Comparison of ENCODE assay signal across 1 cellular context in the genomic region with DNA sequence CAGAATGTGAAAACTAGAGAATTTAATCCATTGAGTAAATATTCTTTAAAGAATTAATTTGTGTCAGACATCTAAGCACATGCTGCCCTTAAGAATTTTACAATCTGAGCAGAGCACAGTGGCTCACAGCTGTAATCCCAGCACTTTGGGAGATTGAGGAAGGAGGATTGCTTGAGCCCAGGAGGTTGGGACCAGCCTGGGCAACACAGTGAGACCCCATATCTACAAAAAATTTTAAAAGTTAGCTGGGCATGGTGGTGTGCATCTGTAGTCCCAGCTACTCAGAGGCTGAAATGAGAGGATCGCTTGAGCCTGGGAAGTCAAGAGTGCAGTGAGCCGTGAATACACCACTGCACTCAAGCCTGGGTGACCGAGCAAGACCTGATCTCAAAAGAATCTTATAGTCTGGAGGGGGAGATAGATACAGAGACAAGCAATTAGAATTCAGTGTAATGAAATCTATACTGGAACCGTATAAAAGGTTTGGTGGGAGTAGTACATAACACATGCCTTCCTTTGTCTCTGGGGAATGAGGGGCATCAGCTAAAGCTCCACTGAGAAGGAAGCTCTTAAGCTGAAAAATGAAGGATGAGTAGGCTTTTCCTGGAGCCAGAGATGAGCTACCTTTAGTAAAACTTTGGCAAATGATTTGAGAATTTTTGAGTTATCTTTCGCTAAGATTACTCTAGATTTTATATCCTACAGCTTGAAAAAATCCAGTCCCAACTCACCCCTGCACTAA.
TF ChIP-seq lines count a peak whose summit lies in the region.

No MANE protein-coding gene starts in this region.

TF ChIP-seq in K562, 482 proteins besides CTCF, POLR2A, EP300 and RAD21 (continued from another document):
- TF ChIP-seq, protein P1, sequence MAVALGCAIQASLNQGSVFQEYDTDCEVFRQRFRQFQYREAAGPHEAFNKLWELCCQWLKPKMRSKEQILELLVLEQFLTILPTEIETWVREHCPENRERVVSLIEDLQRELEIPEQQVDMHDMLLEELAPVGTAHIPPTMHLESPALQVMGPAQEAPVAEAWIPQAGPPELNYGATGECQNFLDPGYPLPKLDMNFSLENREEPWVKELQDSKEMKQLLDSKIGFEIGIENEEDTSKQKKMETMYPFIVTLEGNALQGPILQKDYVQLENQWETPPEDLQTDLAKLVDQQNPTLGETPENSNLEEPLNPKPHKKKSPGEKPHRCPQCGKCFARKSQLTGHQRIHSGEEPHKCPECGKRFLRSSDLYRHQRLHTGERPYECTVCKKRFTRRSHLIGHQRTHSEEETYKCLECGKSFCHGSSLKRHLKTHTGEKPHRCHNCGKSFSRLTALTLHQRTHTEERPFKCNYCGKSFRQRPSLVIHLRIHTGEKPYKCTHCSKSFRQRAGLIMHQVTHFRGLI (CRISPR knock-in tag; IDR thresholded peaks at IDR 0.05), result no peak
- TF ChIP-seq, protein P2, sequence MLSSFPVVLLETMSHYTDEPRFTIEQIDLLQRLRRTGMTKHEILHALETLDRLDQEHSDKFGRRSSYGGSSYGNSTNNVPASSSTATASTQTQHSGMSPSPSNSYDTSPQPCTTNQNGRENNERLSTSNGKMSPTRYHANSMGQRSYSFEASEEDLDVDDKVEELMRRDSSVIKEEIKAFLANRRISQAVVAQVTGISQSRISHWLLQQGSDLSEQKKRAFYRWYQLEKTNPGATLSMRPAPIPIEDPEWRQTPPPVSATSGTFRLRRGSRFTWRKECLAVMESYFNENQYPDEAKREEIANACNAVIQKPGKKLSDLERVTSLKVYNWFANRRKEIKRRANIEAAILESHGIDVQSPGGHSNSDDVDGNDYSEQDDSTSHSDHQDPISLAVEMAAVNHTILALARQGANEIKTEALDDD (IDR thresholded peaks at IDR 0.05), result peak; percentile 14; the same call in 1 of the 2 replicates
- TF ChIP-seq NONO (IDR thresholded peaks at IDR 0.05; ENCODE audit: low read depth in 2 of 2, low read length in 1 of 2) (no peak), CCNT2 (IDR thresholded peaks at IDR 0.05; ENCODE audit: borderline replicate concordance, extremely low read depth, insufficient read length, low read depth, low read length) (no peak), PCBP2 (IDR thresholded peaks at IDR 0.05; ENCODE audit: low read depth, low read length, poor library complexity, severe bottlenecking) (no peak), SIX5 (IDR thresholded peaks at IDR 0.05; ENCODE audit: borderline replicate concordance in 1 of 2, insufficient read depth in 1 of 2, low read depth in 1 of 2, low read length in 2 of 2) (no peak), ZKSCAN8 (CRISPR knock-in tag; IDR thresholded peaks at IDR 0.05) (no peak), ZNF785 (CRISPR knock-in tag; IDR thresholded peaks at IDR 0.05) (no peak), ZNF444 (CRISPR knock-in tag; IDR thresholded peaks at IDR 0.05) (no peak), ZNF311 (CRISPR knock-in tag; IDR thresholded peaks at IDR 0.05) (no peak), GATA2 (CRISPR knock-in tag; IDR thresholded peaks at IDR 0.05) (no peak)
- TF ChIP-seq, protein P3, sequence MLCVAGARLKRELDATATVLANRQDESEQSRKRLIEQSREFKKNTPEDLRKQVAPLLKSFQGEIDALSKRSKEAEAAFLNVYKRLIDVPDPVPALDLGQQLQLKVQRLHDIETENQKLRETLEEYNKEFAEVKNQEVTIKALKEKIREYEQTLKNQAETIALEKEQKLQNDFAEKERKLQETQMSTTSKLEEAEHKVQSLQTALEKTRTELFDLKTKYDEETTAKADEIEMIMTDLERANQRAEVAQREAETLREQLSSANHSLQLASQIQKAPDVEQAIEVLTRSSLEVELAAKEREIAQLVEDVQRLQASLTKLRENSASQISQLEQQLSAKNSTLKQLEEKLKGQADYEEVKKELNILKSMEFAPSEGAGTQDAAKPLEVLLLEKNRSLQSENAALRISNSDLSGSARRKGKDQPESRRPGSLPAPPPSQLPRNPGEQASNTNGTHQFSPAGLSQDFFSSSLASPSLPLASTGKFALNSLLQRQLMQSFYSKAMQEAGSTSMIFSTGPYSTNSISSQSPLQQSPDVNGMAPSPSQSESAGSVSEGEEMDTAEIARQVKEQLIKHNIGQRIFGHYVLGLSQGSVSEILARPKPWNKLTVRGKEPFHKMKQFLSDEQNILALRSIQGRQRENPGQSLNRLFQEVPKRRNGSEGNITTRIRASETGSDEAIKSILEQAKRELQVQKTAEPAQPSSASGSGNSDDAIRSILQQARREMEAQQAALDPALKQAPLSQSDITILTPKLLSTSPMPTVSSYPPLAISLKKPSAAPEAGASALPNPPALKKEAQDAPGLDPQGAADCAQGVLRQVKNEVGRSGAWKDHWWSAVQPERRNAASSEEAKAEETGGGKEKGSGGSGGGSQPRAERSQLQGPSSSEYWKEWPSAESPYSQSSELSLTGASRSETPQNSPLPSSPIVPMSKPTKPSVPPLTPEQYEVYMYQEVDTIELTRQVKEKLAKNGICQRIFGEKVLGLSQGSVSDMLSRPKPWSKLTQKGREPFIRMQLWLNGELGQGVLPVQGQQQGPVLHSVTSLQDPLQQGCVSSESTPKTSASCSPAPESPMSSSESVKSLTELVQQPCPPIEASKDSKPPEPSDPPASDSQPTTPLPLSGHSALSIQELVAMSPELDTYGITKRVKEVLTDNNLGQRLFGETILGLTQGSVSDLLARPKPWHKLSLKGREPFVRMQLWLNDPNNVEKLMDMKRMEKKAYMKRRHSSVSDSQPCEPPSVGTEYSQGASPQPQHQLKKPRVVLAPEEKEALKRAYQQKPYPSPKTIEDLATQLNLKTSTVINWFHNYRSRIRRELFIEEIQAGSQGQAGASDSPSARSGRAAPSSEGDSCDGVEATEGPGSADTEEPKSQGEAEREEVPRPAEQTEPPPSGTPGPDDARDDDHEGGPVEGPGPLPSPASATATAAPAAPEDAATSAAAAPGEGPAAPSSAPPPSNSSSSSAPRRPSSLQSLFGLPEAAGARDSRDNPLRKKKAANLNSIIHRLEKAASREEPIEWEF (CRISPR knock-in tag; IDR thresholded peaks at IDR 0.05), result no peak
- TF ChIP-seq, protein P4, sequence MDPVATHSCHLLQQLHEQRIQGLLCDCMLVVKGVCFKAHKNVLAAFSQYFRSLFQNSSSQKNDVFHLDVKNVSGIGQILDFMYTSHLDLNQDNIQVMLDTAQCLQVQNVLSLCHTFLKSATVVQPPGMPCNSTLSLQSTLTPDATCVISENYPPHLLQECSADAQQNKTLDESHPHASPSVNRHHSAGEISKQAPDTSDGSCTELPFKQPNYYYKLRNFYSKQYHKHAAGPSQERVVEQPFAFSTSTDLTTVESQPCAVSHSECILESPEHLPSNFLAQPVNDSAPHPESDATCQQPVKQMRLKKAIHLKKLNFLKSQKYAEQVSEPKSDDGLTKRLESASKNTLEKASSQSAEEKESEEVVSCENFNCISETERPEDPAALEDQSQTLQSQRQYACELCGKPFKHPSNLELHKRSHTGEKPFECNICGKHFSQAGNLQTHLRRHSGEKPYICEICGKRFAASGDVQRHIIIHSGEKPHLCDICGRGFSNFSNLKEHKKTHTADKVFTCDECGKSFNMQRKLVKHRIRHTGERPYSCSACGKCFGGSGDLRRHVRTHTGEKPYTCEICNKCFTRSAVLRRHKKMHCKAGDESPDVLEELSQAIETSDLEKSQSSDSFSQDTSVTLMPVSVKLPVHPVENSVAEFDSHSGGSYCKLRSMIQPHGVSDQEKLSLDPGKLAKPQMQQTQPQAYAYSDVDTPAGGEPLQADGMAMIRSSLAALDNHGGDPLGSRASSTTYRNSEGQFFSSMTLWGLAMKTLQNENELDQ (CRISPR knock-in tag; IDR thresholded peaks at IDR 0.05; ENCODE audit: borderline replicate concordance), result no peak
- TF ChIP-seq, protein P5, sequence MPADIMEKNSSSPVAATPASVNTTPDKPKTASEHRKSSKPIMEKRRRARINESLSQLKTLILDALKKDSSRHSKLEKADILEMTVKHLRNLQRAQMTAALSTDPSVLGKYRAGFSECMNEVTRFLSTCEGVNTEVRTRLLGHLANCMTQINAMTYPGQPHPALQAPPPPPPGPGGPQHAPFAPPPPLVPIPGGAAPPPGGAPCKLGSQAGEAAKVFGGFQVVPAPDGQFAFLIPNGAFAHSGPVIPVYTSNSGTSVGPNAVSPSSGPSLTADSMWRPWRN (IDR thresholded peaks at IDR 0.05; ENCODE audit: low read depth), result no peak
- TF ChIP-seq, protein P6, sequence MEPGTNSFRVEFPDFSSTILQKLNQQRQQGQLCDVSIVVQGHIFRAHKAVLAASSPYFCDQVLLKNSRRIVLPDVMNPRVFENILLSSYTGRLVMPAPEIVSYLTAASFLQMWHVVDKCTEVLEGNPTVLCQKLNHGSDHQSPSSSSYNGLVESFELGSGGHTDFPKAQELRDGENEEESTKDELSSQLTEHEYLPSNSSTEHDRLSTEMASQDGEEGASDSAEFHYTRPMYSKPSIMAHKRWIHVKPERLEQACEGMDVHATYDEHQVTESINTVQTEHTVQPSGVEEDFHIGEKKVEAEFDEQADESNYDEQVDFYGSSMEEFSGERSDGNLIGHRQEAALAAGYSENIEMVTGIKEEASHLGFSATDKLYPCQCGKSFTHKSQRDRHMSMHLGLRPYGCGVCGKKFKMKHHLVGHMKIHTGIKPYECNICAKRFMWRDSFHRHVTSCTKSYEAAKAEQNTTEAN (CRISPR knock-in tag; IDR thresholded peaks at IDR 0.05), result no peak
